In the genomic region with DNA sequence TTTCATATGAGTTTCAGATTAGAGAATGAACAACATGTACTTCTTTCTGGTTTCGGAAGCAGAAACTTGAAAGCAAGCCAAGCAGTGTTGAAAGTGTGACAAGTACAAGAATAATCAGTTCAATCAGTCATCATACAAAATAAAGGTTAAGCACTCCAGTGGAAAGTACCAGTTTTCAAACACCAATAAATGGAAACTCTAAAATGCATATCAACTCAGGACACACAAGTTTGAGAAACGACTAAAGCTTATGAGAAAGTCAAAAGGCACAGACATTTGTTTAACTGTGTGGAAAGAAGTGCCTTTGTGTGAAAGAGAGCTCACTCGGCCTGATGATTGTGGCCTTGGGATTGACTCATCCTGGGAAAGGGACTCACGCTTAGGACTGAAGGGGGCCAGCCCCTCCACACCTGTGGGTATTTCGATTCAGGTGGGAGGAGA, we compare ENCODE assay signal across 1 cellular context.
TF ChIP-seq lines count a peak whose summit lies in the region.

No MANE protein-coding gene starts in this region.

TF ChIP-seq in liver, 16 proteins besides CTCF, POLR2A, EP300 and RAD21 (continued from another document):
- TF ChIP-seq, protein P1, sequence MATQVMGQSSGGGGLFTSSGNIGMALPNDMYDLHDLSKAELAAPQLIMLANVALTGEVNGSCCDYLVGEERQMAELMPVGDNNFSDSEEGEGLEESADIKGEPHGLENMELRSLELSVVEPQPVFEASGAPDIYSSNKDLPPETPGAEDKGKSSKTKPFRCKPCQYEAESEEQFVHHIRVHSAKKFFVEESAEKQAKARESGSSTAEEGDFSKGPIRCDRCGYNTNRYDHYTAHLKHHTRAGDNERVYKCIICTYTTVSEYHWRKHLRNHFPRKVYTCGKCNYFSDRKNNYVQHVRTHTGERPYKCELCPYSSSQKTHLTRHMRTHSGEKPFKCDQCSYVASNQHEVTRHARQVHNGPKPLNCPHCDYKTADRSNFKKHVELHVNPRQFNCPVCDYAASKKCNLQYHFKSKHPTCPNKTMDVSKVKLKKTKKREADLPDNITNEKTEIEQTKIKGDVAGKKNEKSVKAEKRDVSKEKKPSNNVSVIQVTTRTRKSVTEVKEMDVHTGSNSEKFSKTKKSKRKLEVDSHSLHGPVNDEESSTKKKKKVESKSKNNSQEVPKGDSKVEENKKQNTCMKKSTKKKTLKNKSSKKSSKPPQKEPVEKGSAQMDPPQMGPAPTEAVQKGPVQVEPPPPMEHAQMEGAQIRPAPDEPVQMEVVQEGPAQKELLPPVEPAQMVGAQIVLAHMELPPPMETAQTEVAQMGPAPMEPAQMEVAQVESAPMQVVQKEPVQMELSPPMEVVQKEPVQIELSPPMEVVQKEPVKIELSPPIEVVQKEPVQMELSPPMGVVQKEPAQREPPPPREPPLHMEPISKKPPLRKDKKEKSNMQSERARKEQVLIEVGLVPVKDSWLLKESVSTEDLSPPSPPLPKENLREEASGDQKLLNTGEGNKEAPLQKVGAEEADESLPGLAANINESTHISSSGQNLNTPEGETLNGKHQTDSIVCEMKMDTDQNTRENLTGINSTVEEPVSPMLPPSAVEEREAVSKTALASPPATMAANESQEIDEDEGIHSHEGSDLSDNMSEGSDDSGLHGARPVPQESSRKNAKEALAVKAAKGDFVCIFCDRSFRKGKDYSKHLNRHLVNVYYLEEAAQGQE (IDR thresholded peaks at IDR 0.05): peak; percentile 70
- TF ChIP-seq FOXA1 (IDR thresholded peaks at IDR 0.05) (no peak), JUND (IDR thresholded peaks at IDR 0.05) (peak; percentile 20 to 60), YY1 (IDR thresholded peaks at IDR 0.05) (peak; percentile 63), TAF1 (conservative IDR thresholded peaks at IDR 0.05) (no peak), SP1 (IDR thresholded peaks at IDR 0.05) (peak; percentile 71)
- TF ChIP-seq, protein P2, sequence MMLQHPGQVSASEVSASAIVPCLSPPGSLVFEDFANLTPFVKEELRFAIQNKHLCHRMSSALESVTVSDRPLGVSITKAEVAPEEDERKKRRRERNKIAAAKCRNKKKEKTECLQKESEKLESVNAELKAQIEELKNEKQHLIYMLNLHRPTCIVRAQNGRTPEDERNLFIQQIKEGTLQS (IDR thresholded peaks at IDR 0.05): peak; percentile 27
- TF ChIP-seq, protein P3, sequence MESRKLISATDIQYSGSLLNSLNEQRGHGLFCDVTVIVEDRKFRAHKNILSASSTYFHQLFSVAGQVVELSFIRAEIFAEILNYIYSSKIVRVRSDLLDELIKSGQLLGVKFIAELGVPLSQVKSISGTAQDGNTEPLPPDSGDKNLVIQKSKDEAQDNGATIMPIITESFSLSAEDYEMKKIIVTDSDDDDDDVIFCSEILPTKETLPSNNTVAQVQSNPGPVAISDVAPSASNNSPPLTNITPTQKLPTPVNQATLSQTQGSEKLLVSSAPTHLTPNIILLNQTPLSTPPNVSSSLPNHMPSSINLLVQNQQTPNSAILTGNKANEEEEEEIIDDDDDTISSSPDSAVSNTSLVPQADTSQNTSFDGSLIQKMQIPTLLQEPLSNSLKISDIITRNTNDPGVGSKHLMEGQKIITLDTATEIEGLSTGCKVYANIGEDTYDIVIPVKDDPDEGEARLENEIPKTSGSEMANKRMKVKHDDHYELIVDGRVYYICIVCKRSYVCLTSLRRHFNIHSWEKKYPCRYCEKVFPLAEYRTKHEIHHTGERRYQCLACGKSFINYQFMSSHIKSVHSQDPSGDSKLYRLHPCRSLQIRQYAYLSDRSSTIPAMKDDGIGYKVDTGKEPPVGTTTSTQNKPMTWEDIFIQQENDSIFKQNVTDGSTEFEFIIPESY (IDR thresholded peaks at IDR 0.05): no peak
